30 cellular contexts compared by ENCODE assay signal in the genomic region with DNA sequence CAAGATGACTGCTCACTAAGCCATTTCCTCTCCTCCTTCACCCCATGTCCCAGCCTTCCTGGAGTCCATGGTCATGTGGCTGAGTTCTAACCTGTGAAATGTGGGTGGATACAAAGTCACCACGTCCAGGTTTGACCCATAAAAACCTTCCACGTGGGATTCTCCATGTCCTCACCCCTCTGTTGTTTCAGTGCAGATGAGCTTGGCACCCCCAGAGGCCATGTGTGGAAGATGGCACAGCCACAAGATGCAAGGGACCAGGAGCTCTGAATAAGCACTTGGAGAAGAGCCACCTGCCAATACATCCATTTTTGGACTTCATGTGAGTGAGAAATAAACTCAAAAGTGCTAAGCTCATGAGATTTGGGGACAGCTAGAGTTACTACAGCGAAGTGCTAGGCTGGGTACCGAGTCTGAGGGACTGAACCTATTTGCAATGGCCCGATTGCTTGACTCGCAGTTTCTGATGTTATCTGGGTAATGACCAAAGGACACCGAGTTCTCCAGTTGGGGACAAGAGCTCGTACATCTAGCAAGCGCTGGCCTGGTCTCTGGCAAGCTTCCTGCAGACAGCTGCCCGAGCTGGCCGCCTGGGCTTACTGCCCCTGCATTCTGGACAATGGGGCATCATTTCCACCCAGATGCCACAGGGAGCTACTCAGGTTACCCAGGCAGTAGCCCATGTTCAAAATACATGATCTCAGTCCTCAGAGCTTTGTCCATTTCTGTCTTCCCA. TPM values are rescaled to one million over a fixed set of nuclear protein-coding genes. Genes with fewer than 3 reads are reported as not detected.
DNase-seq lines count a peak whose midpoint lies in the region; ATAC-seq and TF ChIP-seq lines count a peak whose summit lies in the region.
"Had no signal": no experiment of that assay in that cellular context is flagged by ENCODE, and none has a peak within 500 bp of the region (broad histone marks: within the 10 kb centered on the region; RNA-seq: fewer than 3 reads in every experiment).

No MANE protein-coding gene starts in this region.

- no peak overlapping the region for H3K27ac ChIP-seq in substantia nigra (ENCODE audit: low read depth, low read length, poor library complexity, severe bottlenecking)
- H3K27ac ChIP-seq: cardiac muscle cell, esophagus muscularis mucosa, foreskin keratinocyte, hepatocyte, neutrophil, SJCRH30, upper lobe of right lung had no signal

- ATAC-seq in HG02623 (IDR thresholded peaks at IDR 0.05; ENCODE audit: unreplicated experiment) = no peak
- ATAC-seq: activated naive CD4-positive, alpha-beta T cell treated with anti-CD3 and anti-CD28 coated beads, Interleukin-2, amount 50 U/mL, for 72 hours; activated T-helper 17 cell treated with anti-CD3 and anti-CD28 coated beads, Interleukin-2, amount 50 U/mL, for 72 hours; foreskin keratinocyte; left lobe of liver; upper lobe of right lung; WTC11 had no signal

- DNase-seq in amygdala (lab: John Stamatoyannopoulos, UW) (peak in 30 of 56 donors; percentile 16 to 77 (median 40)), myocyte (ENCODE audit: low read depth) (peak; percentile 59), substantia nigra (lab: John Stamatoyannopoulos, UW) (peak in 36 of 49 donors; percentile 5 to 85 (median 52)), mucosa of gallbladder (ENCODE audit: low spot score) (no peak)
- no peak for DNase-seq in stimulated activated naive CD4-positive, alpha-beta T cell (lab: John Stamatoyannopoulos, UW)
- DNase-seq: activated CD4-positive, alpha-beta T cell treated with anti-CD3 and anti-CD28 coated beads, Interleukin-2, amount 50 U/mL, for 48 hours; aorta; Calu3; foreskin keratinocyte; IMR-90; mesenchymal stem cell; naive B cell; NCI-H1048; NCI-H1930; SJCRH30; small intestine; stimulated activated CD4-positive, alpha-beta T cell treated with anti-CD3 and anti-CD28 coated beads, Interleukin-1b, Interleukin-23, amount 100 ng/mL, for 48 hours; T1000; upper lobe of right lung had no signal

- peak; percentile 19 for TF ChIP-seq CTCF in GM12873 (IDR thresholded peaks at IDR 0.05; ENCODE audit: insufficient read depth, low read depth, low read length, missing control alignments)

RNA-seq across cellular contexts. Expression of gene SLC24A4, which starts 7.7 kb away (rescaled TPM):
- total RNA-seq in myocyte (not detected in 2 replicates), mucosa of gallbladder (1.8 TPM)
- not detected for polyA plus RNA-seq in myocyte (2012)
- total RNA-seq: activated naive CD4-positive, alpha-beta T cell treated with anti-CD3 and anti-CD28 coated beads, Interleukin-2, amount 50 U/mL, for 72 hours; activated T-helper 17 cell treated with anti-CD3 and anti-CD28 coated beads, Interleukin-2, amount 50 U/mL, for 72 hours; Calu3; IMR-90; renal cortical epithelial cell had no signal
- polyA plus RNA-seq: IMR-90 had no signal

Comparison
In these comparisons a context has a peak if more than half of its experiments do, and no peak if none do; other contexts are left out.
1. DNase-seq: peak in amygdala (30 of 56), myocyte (single experiment) and substantia nigra (36 of 49); none in stimulated activated naive CD4-positive, alpha-beta T cell (0 of 6) and mucosa of gallbladder (single experiment).